13 cellular contexts compared by ENCODE assay signal in genomic region chr10:29687411-29688160, GRCh38. TPM values are rescaled to one million over a fixed set of nuclear protein-coding genes. Genes with fewer than 3 reads are reported as not detected.
A peak's percentile ranks its signal among the peaks of the same experiment; 100 is the strongest.
DNase-seq lines count a peak whose midpoint lies in the region; ATAC-seq, FAIRE-seq and TF ChIP-seq lines count a peak whose summit lies in the region.
"Had no signal": no experiment of that assay in that cellular context is flagged by ENCODE, and none has a peak within 500 bp of the region (broad histone marks: within the 10 kb centered on the region; RNA-seq: fewer than 3 reads in every experiment).

No MANE protein-coding gene starts in this region.

- no peaks in the 10 kb centered on the region for H3K27me3 ChIP-seq in SK-N-SH (ENCODE audit: insufficient read depth)
- no peaks in the 10 kb centered on the region for H3K27me3 ChIP-seq in right lobe of liver
- H3K27me3 ChIP-seq: ascending aorta, foreskin keratinocyte had no signal

- no peak for TF ChIP-seq EP300 in SK-N-SH (IDR thresholded peaks at IDR 0.05; ENCODE audit: borderline replicate concordance in 1 of 2, low read depth in 1 of 2, low read length in 1 of 2)

- no peak overlapping the region for H2AFZ ChIP-seq in SK-N-SH (ENCODE audit: low read depth)

- H3K27ac ChIP-seq in SK-N-SH (ENCODE audit: low read depth in 2 of 2, low read length in 1 of 2) (peak overlapping the region in 1 of 2 experiments; percentile 96; a peak in 2 of 4 replicates), right lobe of liver (no peak overlapping the region)
- H3K27ac ChIP-seq: 22Rv1, foreskin keratinocyte had no signal

- CTCF ChIA-PET in SK-N-SH (lab: Yijun Ruan, JAX), result interaction anchor here (0.8 kb wide), 1 partner anchor 315 kb away, joined by 3 read pairs; no protein-coding TSS in a partner anchor

- in situ Hi-C loops in astrocyte of the spinal cord (cut with HindIII; ENCODE audit: low sequenced_read_pairs), result no loop called here

- no peak overlapping the region for H3K4me3 ChIP-seq in SK-N-SH (ENCODE audit: low read depth in 2 of 2, low read length in 1 of 2)
- no peak overlapping the region for H3K4me3 ChIP-seq in astrocyte of the spinal cord (ENCODE audit: low read depth, low read length)
- no peak overlapping the region for H3K4me3 ChIP-seq in right lobe of liver
- H3K4me3 ChIP-seq: ascending aorta had no signal

- ATAC-seq in SK-N-SH treated with all-trans-retinoic acid at 6 μM for 48 hours, result no peak
- ATAC-seq in right lobe of liver, result peak; percentile 58 to 81 (median 68)
- ATAC-seq in GM21737 (IDR thresholded peaks at IDR 0.05; ENCODE audit: unreplicated experiment), result no peak
- ATAC-seq: foreskin keratinocyte; stimulated activated memory B cell treated with anti-CD40 and anti-IgM and Interleukin-4, amounts not matched to agents 10 μg/mL and 1 μg/mL and 100 μg/mL, for 72 hours had no signal

- no peak overlapping the region for H3K9ac ChIP-seq in SK-N-SH

- intact Hi-C loops in right lobe of liver (cut with DNase I), result no loop called here

- no peak for TF ChIP-seq POLR2A in right lobe of liver (IDR thresholded peaks at IDR 0.05)

- peak; percentile 75 for FAIRE-seq in urothelium cell line (lab: Jason Lieb, UNC)

- H3K9me3 ChIP-seq in SK-N-SH (no peaks in the 10 kb centered on the region), right lobe of liver (no peaks in the 10 kb centered on the region)
- H3K9me3 ChIP-seq: ascending aorta had no signal

- H3F3A ChIP-seq in SK-N-SH (replicated peaks; ENCODE audit: insufficient read depth), result peaks cover 38% of the 10 kb centered on the region

- peaks cover 43% of the 10 kb centered on the region for H3K79me2 ChIP-seq in SK-N-SH (ENCODE audit: insufficient read depth)

- TF ChIP-seq CTCF in SK-N-SH (IDR thresholded peaks at IDR 0.05) (no peak), astrocyte of the spinal cord (IDR thresholded peaks at IDR 0.05; ENCODE audit: low read depth, low read length) (no peak), right lobe of liver (IDR thresholded peaks at IDR 0.05) (no peak)

- H3K4me1 ChIP-seq in SK-N-SH (ENCODE audit: control insufficient read depth in 1 of 2, insufficient read depth in 2 of 2, low read depth in 1 of 2, low read length in 1 of 2) (peaks cover 17 to 43% of the 10 kb centered on the region in 2 experiments), right lobe of liver (peaks cover 0 to 18% (median 0%) of the 10 kb centered on the region in 4 donors)

- H3K36me3 ChIP-seq in SK-N-SH (replicated peaks in 1 of 2; ENCODE audit: control insufficient read depth in 1 of 2, insufficient read depth in 2 of 2, low read length in 1 of 2) (peaks cover 23 to 38% of the 10 kb centered on the region in 2 experiments), right lobe of liver (peaks cover 0 to 3% (median 0%) of the 10 kb centered on the region in 4 donors)

- no peaks in the 10 kb centered on the region for H3K9me2 ChIP-seq in SK-N-SH

- TF ChIP-seq RAD21 in SK-N-SH (IDR thresholded peaks at IDR 0.05; ENCODE audit: low read length), result no peak

- H4K20me1 ChIP-seq in SK-N-SH (ENCODE audit: insufficient read depth), result peaks cover 33% of the 10 kb centered on the region; the same call in 1 of the 2 replicates

- DNase-seq in SK-N-SH (no peak), astrocyte of the spinal cord (ENCODE audit: low read depth, low spot score) (peak; percentile 26), right lobe of liver (no peak), urothelium cell line (ENCODE audit: low spot score) (no peak), ureter (ENCODE audit: low spot score) (no peak), HK-2 (ENCODE audit: unreplicated experiment) (no peak)
- DNase-seq: foreskin keratinocyte; stimulated activated CD4-positive, alpha-beta T cell treated with anti-CD3 and anti-CD28 coated beads, Interleukin-15, amount 100 ng/mL, for 24 hours had no signal

- H3K4me2 ChIP-seq in SK-N-SH, result peak overlapping the region; percentile 58

- 92% methylated on average over 10 of the region's 10 CpGs for WGBS in SK-N-SH (ENCODE audit: low lambda C conversion rate)
- WGBS in right lobe of liver (ENCODE audit: insufficient coverage, low coverage, low lambda C conversion rate, missing lambda C conversion rate), result 40% methylated on average over 10 of the region's 10 CpGs

- POLR2A ChIA-PET in SK-N-SH (lab: Yijun Ruan, JAX), result no interaction called here

TF ChIP-seq in SK-N-SH, 30 proteins besides CTCF, POLR2A, EP300 and RAD21:
- TF ChIP-seq, protein P1, sequence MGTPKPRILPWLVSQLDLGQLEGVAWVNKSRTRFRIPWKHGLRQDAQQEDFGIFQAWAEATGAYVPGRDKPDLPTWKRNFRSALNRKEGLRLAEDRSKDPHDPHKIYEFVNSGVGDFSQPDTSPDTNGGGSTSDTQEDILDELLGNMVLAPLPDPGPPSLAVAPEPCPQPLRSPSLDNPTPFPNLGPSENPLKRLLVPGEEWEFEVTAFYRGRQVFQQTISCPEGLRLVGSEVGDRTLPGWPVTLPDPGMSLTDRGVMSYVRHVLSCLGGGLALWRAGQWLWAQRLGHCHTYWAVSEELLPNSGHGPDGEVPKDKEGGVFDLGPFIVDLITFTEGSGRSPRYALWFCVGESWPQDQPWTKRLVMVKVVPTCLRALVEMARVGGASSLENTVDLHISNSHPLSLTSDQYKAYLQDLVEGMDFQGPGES (IDR thresholded peaks at IDR 0.05; ENCODE audit: low read depth, low read length), result no peak
- peak; percentile 85 for TF ChIP-seq REST (IDR thresholded peaks at IDR 0.05; ENCODE audit: low read depth, low read length)
TF ChIP-seq in SK-N-SH: peak in this region for 1.

TF ChIP-seq in SK-N-SH treated with all-trans-retinoic acid at 6 μM for 48 hours, 23 proteins besides CTCF, POLR2A, EP300 and RAD21 (continues in another document):
- TF ChIP-seq ZFP3 (CRISPR knock-in tag; IDR thresholded peaks at IDR 0.05) (no peak), GLIS3 (CRISPR knock-in tag; IDR thresholded peaks at IDR 0.05) (no peak), ARNTL (CRISPR knock-in tag; IDR thresholded peaks at IDR 0.05; ENCODE audit: borderline replicate concordance, low read depth) (no peak), TSHZ2 (CRISPR knock-in tag; IDR thresholded peaks at IDR 0.05) (no peak), RARB (CRISPR knock-in tag; IDR thresholded peaks at IDR 0.05) (no peak), ESRRG (CRISPR knock-in tag; IDR thresholded peaks at IDR 0.05) (no peak), TCF4 (CRISPR knock-in tag; IDR thresholded peaks at IDR 0.05; ENCODE audit: borderline replicate concordance) (no peak), POU6F1 (CRISPR knock-in tag; IDR thresholded peaks at IDR 0.05; ENCODE audit: borderline replicate concordance, low read depth) (no peak), ZNF565 (CRISPR knock-in tag; conservative IDR thresholded peaks at IDR 0.05; ENCODE audit: low read depth) (no peak), ZFP30 (CRISPR knock-in tag; IDR thresholded peaks at IDR 0.05) (no peak), CSDC2 (CRISPR knock-in tag; IDR thresholded peaks at IDR 0.05) (no peak)
- TF ChIP-seq, protein P2, sequence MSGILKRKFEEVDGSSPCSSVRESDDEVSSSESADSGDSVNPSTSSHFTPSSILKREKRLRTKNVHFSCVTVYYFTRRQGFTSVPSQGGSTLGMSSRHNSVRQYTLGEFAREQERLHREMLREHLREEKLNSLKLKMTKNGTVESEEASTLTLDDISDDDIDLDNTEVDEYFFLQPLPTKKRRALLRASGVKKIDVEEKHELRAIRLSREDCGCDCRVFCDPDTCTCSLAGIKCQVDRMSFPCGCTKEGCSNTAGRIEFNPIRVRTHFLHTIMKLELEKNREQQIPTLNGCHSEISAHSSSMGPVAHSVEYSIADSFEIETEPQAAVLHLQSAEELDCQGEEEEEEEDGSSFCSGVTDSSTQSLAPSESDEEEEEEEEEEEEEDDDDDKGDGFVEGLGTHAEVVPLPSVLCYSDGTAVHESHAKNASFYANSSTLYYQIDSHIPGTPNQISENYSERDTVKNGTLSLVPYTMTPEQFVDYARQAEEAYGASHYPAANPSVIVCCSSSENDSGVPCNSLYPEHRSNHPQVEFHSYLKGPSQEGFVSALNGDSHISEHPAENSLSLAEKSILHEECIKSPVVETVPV (CRISPR knock-in tag; IDR thresholded peaks at IDR 0.05), result no peak

RNA-seq across cellular contexts. Expression of gene SVIL, which starts 52.8 kb away (rescaled TPM):
- 47.5 and 48.7 TPM in 2 replicates for polyA plus RNA-seq in SK-N-SH (2012; rRNA removed)
- polyA plus RNA-seq in SK-N-SH (2012; cell fraction: cytosol; rRNA removed), result 30.8 and 31.9 TPM in 2 replicates
- 94.2 and 132 TPM in 2 replicates for polyA plus RNA-seq in SK-N-SH (2012; cell fraction: nucleus; rRNA removed)
- 10 to 100 TPM; 12.3 to 15.1 (median 13.6) TPM for total RNA-seq in right lobe of liver
- total RNA-seq in ureter, result 209 TPM

Comparison
In these comparisons a context has a peak if more than half of its experiments do, and no peak if none do; other contexts are left out.
1. ATAC-seq: peak in right lobe of liver (4 of 4); none in SK-N-SH treated with all-trans-retinoic acid at 6 μM for 48 hours (single experiment) and GM21737 (single experiment).
2. RNA of gene SVIL, which starts 52.8 kb away (total RNA-seq): 209 TPM in ureter (single experiment); 12.3 to 15.1 TPM in right lobe of liver; every median in the first group is over 10 times any median in the second.